Comparison of ENCODE assay signal across 15 cellular contexts in the genomic region with DNA sequence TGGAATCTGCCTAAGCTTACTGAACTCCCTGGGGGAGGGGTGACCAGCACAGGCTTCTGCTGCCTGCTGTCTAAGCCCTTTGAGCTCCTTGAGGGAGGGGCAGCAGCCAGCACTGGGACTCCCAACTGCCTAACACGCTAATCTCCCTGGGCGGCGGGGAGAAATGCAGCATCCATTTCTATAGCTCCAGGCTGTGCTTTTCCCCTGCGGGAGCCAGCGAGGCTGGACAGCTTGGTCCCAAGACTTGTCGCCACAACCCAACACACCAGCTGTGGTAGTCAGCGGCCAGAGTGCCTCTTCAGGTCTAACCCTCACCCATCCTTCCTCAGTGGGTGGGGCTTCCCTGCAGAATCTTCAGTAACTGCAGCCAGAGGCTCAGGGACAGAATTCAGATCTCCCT.
DNase-seq lines count a peak whose midpoint lies in the region; ATAC-seq, FAIRE-seq and TF ChIP-seq lines count a peak whose summit lies in the region.
"Had no signal": no experiment of that assay in that cellular context is flagged by ENCODE, and none has a peak within 500 bp of the region (broad histone marks: within the 10 kb centered on the region; RNA-seq: fewer than 3 reads in every experiment).

No MANE protein-coding gene starts in this region.

- H3K9ac ChIP-seq in SK-N-SH, result no peak overlapping the region
- H3K9ac ChIP-seq: BLaER1 treated with 17β-estradiol and CSF1 and Interleukin-3, amounts not matched to agents 10 nM and 100 nM had no signal

- POLR2A ChIA-PET in SK-N-SH (lab: Yijun Ruan, JAX), result no interaction called here

- intact Hi-C loops in posterior vena cava (cut with DNase I), result no loop called here

- H3K4me3 ChIP-seq in SK-N-SH (ENCODE audit: low read depth in 2 of 2, low read length in 1 of 2), result peak overlapping the region in 1 of 2 experiments; percentile 33; a peak in 2 of 4 replicates
- H3K4me3 ChIP-seq: BLaER1 treated with 17β-estradiol and CSF1 and Interleukin-3, amounts not matched to agents 10 nM and 100 nM; GM12878; HAP-1 had no signal

- CTCF ChIA-PET in SK-N-SH (lab: Yijun Ruan, JAX), result no interaction called here

- TF ChIP-seq RAD21 in SK-N-SH (IDR thresholded peaks at IDR 0.05; ENCODE audit: low read length), result no peak

- 13% methylated on average over 6 of the region's 7 CpGs for WGBS in SK-N-SH (ENCODE audit: low lambda C conversion rate)

- no peaks in the 10 kb centered on the region for H3K4me1 Mint-ChIP-seq in chondrocyte (ENCODE audit: low read depth)
- H3K4me1 Mint-ChIP-seq: CD4-positive, CD25-positive, alpha-beta regulatory T cell had no signal

- ATAC-seq in GM21825 (IDR thresholded peaks at IDR 0.05; ENCODE audit: unreplicated experiment), result no peak
- ATAC-seq: GM12878 had no signal

- H4K20me1 ChIP-seq in SK-N-SH (ENCODE audit: insufficient read depth), result no peaks in the 10 kb centered on the region
- H4K20me1 ChIP-seq: BLaER1 treated with 17β-estradiol and CSF1 and Interleukin-3, amounts not matched to agents 10 nM and 100 nM had no signal

- no peak for TF ChIP-seq EP300 in SK-N-SH (IDR thresholded peaks at IDR 0.05; ENCODE audit: borderline replicate concordance in 1 of 2, low read depth in 1 of 2, low read length in 1 of 2)

- no peaks in the 10 kb centered on the region for H3K36me3 Mint-ChIP-seq in chondrocyte (ENCODE audit: low read depth)
- H3K36me3 Mint-ChIP-seq: CD4-positive, CD25-positive, alpha-beta regulatory T cell had no signal

- H3K4me3 Mint-ChIP-seq in chondrocyte (ENCODE audit: unreplicated experiment), result no peak overlapping the region
- H3K4me3 Mint-ChIP-seq: CD4-positive, CD25-positive, alpha-beta regulatory T cell had no signal

- H2AFZ ChIP-seq in SK-N-SH (ENCODE audit: low read depth), result peak overlapping the region; percentile 51; the same call in 1 of the 2 replicates

- H3K4me1 ChIP-seq in SK-N-SH (ENCODE audit: control insufficient read depth in 1 of 2, insufficient read depth in 2 of 2, low read depth in 1 of 2, low read length in 1 of 2), result no peaks in the 10 kb centered on the region
- H3K4me1 ChIP-seq: BLaER1 treated with 17β-estradiol and CSF1 and Interleukin-3, amounts not matched to agents 10 nM and 100 nM; HAP-1 had no signal

- H3K79me2 ChIP-seq in SK-N-SH (ENCODE audit: insufficient read depth), result no peaks in the 10 kb centered on the region

- no peaks in the 10 kb centered on the region for H3F3A ChIP-seq in SK-N-SH (replicated peaks; ENCODE audit: insufficient read depth)

- H3K9me3 Mint-ChIP-seq in chondrocyte (ENCODE audit: low read depth), result peaks cover 20% of the 10 kb centered on the region

- DNase-seq in ELF-1 (ENCODE audit: low read depth, low spot score) (peak; percentile 53), SK-N-SH (no peak), chondrocyte (ENCODE audit: low spot score) (peak; percentile 63), posterior vena cava (ENCODE audit: low spot score) (peak; percentile 67), frontal cortex (ENCODE audit: low spot score in 2 of 2) (no peak)
- DNase-seq in stimulated activated CD4-positive, alpha-beta T cell treated with anti-CD3 and anti-CD28 coated beads, Interleukin-15, amount 100 ng/mL, for 24 hours, result no peak
- DNase-seq: AML-193; CD4-positive, CD25-positive, alpha-beta regulatory T cell; IMR-90 had no signal

- no peaks in the 10 kb centered on the region for H3K9me3 ChIP-seq in SK-N-SH
- H3K9me3 ChIP-seq: HAP-1 had no signal

- no peak for TF ChIP-seq CTCF in SK-N-SH (IDR thresholded peaks at IDR 0.05)
- TF ChIP-seq CTCF in chondrocyte (IDR thresholded peaks at IDR 0.05), result no peak

- H3K36me3 ChIP-seq in SK-N-SH (replicated peaks in 1 of 2; ENCODE audit: control insufficient read depth in 1 of 2, insufficient read depth in 2 of 2, low read length in 1 of 2), result no peaks in the 10 kb centered on the region
- H3K36me3 ChIP-seq: BLaER1 treated with 17β-estradiol and CSF1 and Interleukin-3, amounts not matched to agents 10 nM and 100 nM; HAP-1 had no signal

- no peaks in the 10 kb centered on the region; the same call in 1 of the 2 replicates for H3K27me3 ChIP-seq in SK-N-SH (ENCODE audit: insufficient read depth)
- H3K27me3 ChIP-seq: BLaER1 treated with 17β-estradiol and CSF1 and Interleukin-3, amounts not matched to agents 10 nM and 100 nM had no signal

- H3K4me2 ChIP-seq in SK-N-SH, result peak overlapping the region; percentile 7; the same call in 1 of the 2 replicates
- H3K4me2 ChIP-seq: BLaER1 treated with 17β-estradiol and CSF1 and Interleukin-3, amounts not matched to agents 10 nM and 100 nM had no signal

- no peaks in the 10 kb centered on the region for H3K9me2 ChIP-seq in SK-N-SH

- FAIRE-seq in frontal cortex (lab: Jason Lieb, UNC), result no peak
- FAIRE-seq: GM12878, H1 had no signal

- H3K27ac ChIP-seq in SK-N-SH (ENCODE audit: low read depth in 2 of 2, low read length in 1 of 2), result no peak overlapping the region
- H3K27ac ChIP-seq: 22Rv1; BLaER1 treated with 17β-estradiol and CSF1 and Interleukin-3, amounts not matched to agents 10 nM and 100 nM had no signal

- H3K27me3 Mint-ChIP-seq in chondrocyte (ENCODE audit: low read depth), result peaks cover 11% of the 10 kb centered on the region

- H3K27ac Mint-ChIP-seq in chondrocyte (ENCODE audit: unreplicated experiment), result no peak overlapping the region
- H3K27ac Mint-ChIP-seq: CD4-positive, CD25-positive, alpha-beta regulatory T cell had no signal

TF ChIP-seq in SK-N-SH, 30 proteins besides CTCF, POLR2A, EP300 and RAD21:
- no peak for TF ChIP-seq MXI1 (IDR thresholded peaks at IDR 0.05; ENCODE audit: low read depth, low read length)
- no peak for TF ChIP-seq MEF2A (IDR thresholded peaks at IDR 0.05; ENCODE audit: borderline replicate concordance, low read depth)
TF ChIP-seq in SK-N-SH: peak in this region for 0.

Comparison
In these comparisons a context has a peak if more than half of its experiments do, and no peak if none do; other contexts are left out.
1. DNase-seq: peak in ELF-1 (single experiment), chondrocyte (single experiment) and posterior vena cava (single experiment); none in SK-N-SH (single experiment), stimulated activated CD4-positive, alpha-beta T cell treated with anti-CD3 and anti-CD28 coated beads, Interleukin-15, amount 100 ng/mL, for 24 hours (single experiment) and frontal cortex (0 of 2).